ENCODE assay signal across 12 cellular contexts in genomic region chr19:3575260-3575741, GRCh38. TPM values are rescaled to one million over a fixed set of nuclear protein-coding genes. Genes with fewer than 3 reads are reported as not detected.
DNase-seq lines count a peak whose midpoint lies in the region; ATAC-seq and TF ChIP-seq lines count a peak whose summit lies in the region.
"Had no signal": no experiment of that assay in that cellular context is flagged by ENCODE, and none has a peak within 500 bp of the region (broad histone marks: within the 10 kb centered on the region; RNA-seq: fewer than 3 reads in every experiment).

No MANE protein-coding gene starts in this region.

- POLR2A ChIA-PET in Panc1 (lab: Charles Lee): interaction anchor here (0.7 kb wide), 1 partner anchor 168 kb away, joined by 7 read pairs; no protein-coding TSS in a partner anchor

- H3K4me3 ChIP-seq in Panc1 (ENCODE audit: low read depth in 2 of 2, low read length in 2 of 2) (no peak overlapping the region), left lung (no peak overlapping the region)

- H3K27ac ChIP-seq in Panc1 (ENCODE audit: low read length) (no peak overlapping the region), left lung (no peak overlapping the region)
- H3K27ac ChIP-seq: parathyroid adenoma had no signal

- H3K27me3 Mint-ChIP-seq in natural killer cell (ENCODE audit: low read depth in 2 of 2): no peaks in the 10 kb centered on the region
- no peaks in the 10 kb centered on the region for H3K27me3 Mint-ChIP-seq in natural killer cell treated with Interleukin-12 subunit alpha and Interleukin-12 subunit beta and Interleukin-15 and Interleukin-18, amount 100 ng/mL, for 72 hours
- peaks cover 11% of the 10 kb centered on the region for H3K27me3 Mint-ChIP-seq in type B pancreatic cell

- H3K36me3 ChIP-seq in Panc1 (ENCODE audit: control insufficient read depth, insufficient read depth, low read length) (peaks cover 4% of the 10 kb centered on the region; the same call in 1 of the 2 replicates), left lung (peaks cover 0 to 16% of the 10 kb centered on the region in 2 donors)

- TF ChIP-seq CTCF in natural killer cell (IDR thresholded peaks at IDR 0.05) (no peak), Panc1 (IDR thresholded peaks at IDR 0.05) (peak; percentile 75; the same call in 1 of the 2 replicates), type B pancreatic cell (conservative IDR thresholded peaks at IDR 0.05) (peak; percentile 60), left lung (IDR thresholded peaks at IDR 0.05) (no peak)

- BruUV-seq in Panc1 (replicated peaks; lab: Mats Ljungman, UMichigan): no TSS peak

- peak overlapping the region; percentile 40 for H3K4me3 Mint-ChIP-seq in natural killer cell
- no peak overlapping the region for H3K4me3 Mint-ChIP-seq in natural killer cell treated with Interleukin-12 subunit alpha and Interleukin-12 subunit beta and Interleukin-15 and Interleukin-18, amount 100 ng/mL, for 72 hours
- peak overlapping the region; percentile 84 for H3K4me3 Mint-ChIP-seq in type B pancreatic cell

- H3K27me3 ChIP-seq in Panc1 (ENCODE audit: control insufficient read depth, insufficient read depth, low read length) (no peaks in the 10 kb centered on the region), left lung (no peaks in the 10 kb centered on the region)

- H3K9me3 ChIP-seq in Panc1 (ENCODE audit: control insufficient read depth, insufficient read depth, low read depth, low read length) (no peaks in the 10 kb centered on the region), left lung (no peaks in the 10 kb centered on the region)

- H3K4me1 ChIP-seq in Panc1 (ENCODE audit: control insufficient read depth, insufficient read depth, low read length): peaks cover 4% of the 10 kb centered on the region; the same call in 1 of the 2 replicates
- peaks cover 0 to 29% of the 10 kb centered on the region in 2 donors for H3K4me1 ChIP-seq in left lung

- intact Hi-C loops in natural killer cell (cut with micrococcal nuclease): no loop called here
- intact Hi-C loops in Panc1 (cut with micrococcal nuclease; ENCODE audit: unreplicated experiment): no loop called here
- intact Hi-C loops in left lung (cut with DNase I): no loop called here

- CTCF ChIA-PET in Panc1 (lab: Charles Lee): no interaction called here

- H3K36me3 Mint-ChIP-seq in natural killer cell (no peaks in the 10 kb centered on the region), type B pancreatic cell (peaks cover 7% of the 10 kb centered on the region)
- H3K36me3 Mint-ChIP-seq in natural killer cell treated with Interleukin-12 subunit alpha and Interleukin-12 subunit beta and Interleukin-15 and Interleukin-18, amount 100 ng/mL, for 72 hours: no peaks in the 10 kb centered on the region

- peaks cover 7 to 25% of the 10 kb centered on the region in 2 donors for H3K4me1 Mint-ChIP-seq in natural killer cell
- H3K4me1 Mint-ChIP-seq in natural killer cell treated with Interleukin-12 subunit alpha and Interleukin-12 subunit beta and Interleukin-15 and Interleukin-18, amount 100 ng/mL, for 72 hours (ENCODE audit: low read depth in 2 of 2): peaks cover 8 to 18% of the 10 kb centered on the region in 2 donors
- H3K4me1 Mint-ChIP-seq in type B pancreatic cell (ENCODE audit: unreplicated experiment): peaks cover 16% of the 10 kb centered on the region

- H3K9me3 Mint-ChIP-seq in natural killer cell (no peaks in the 10 kb centered on the region), type B pancreatic cell (no peaks in the 10 kb centered on the region)
- no peaks in the 10 kb centered on the region for H3K9me3 Mint-ChIP-seq in natural killer cell treated with Interleukin-12 subunit alpha and Interleukin-12 subunit beta and Interleukin-15 and Interleukin-18, amount 100 ng/mL, for 72 hours
- H3K9me3 Mint-ChIP-seq: T-helper 1 cell treated with Interleukin-12 subunit alpha and Interleukin-12 subunit beta and Interleukin-4 antibody, amounts not matched to agents 30 μg/mL and 1 μg/mL, for 36 hours had no signal

- in situ Hi-C loops in Panc1 (cut with HindIII; ENCODE audit: low pct_unique_long_range_greater_than_20kb, low sequenced_read_pairs): no loop called here

- DNase-seq in natural killer cell (no peak), Panc1 (ENCODE audit: low read depth, low spot score) (no peak), ecto neural progenitor cell (ENCODE audit: low spot score) (peak; percentile 59), type B pancreatic cell (ENCODE audit: extremely low spot score, unreplicated experiment) (no peak), NCI-H2107 (lab: John Stamatoyannopoulos, UW) (no peak), left lung (no peak)
- no peak for DNase-seq in natural killer cell treated with Interleukin-12 subunit alpha and Interleukin-12 subunit beta and Interleukin-15 and Interleukin-18, amount 100 ng/mL, for 72 hours (ENCODE audit: low spot score)
- DNase-seq: effector memory CD4-positive, alpha-beta T cell had no signal

- ATAC-seq in natural killer cell (no peak), Panc1 (no peak), left lung (no peak), HG03196 (IDR thresholded peaks at IDR 0.05; ENCODE audit: unreplicated experiment) (no peak)
- ATAC-seq in natural killer cell treated with Interleukin-12 subunit alpha and Interleukin-12 subunit beta and Interleukin-15 and Interleukin-18, amount 100 ng/mL, for 72 hours: no peak

- H3K27ac Mint-ChIP-seq in natural killer cell (no peak overlapping the region), type B pancreatic cell (no peak overlapping the region)
- H3K27ac Mint-ChIP-seq in natural killer cell treated with Interleukin-12 subunit alpha and Interleukin-12 subunit beta and Interleukin-15 and Interleukin-18, amount 100 ng/mL, for 72 hours: no peak overlapping the region
- H3K27ac Mint-ChIP-seq: T-helper 1 cell treated with Interleukin-12 subunit alpha and Interleukin-12 subunit beta and Interleukin-4 antibody, amounts not matched to agents 30 μg/mL and 1 μg/mL, for 36 hours had no signal

RNA-seq across cellular contexts. Expression of gene HMG20B, which starts 2.6 kb away (rescaled TPM):
- total RNA-seq in natural killer cell (10 to 100 TPM; 45.8 to 57.5 (median 52.1) TPM), Panc1 (2021; ENCODE audit: unreplicated experiment) (74.7 TPM), type B pancreatic cell (ENCODE audit: low replicate concordance) (60.1 and 78.3 TPM in 2 replicates), left lung (10 to 100 TPM; 50.9 to 74.8 TPM)
- total RNA-seq in natural killer cell treated with Interleukin-12 subunit alpha and Interleukin-12 subunit beta and Interleukin-15 and Interleukin-18, amount 100 ng/mL, for 72 hours: 10 to 100 TPM; 38.2 to 48.0 TPM
- polyA plus RNA-seq in Panc1 (2012; ENCODE audit: insufficient read length): 113 TPM

RNA-seq across cellular contexts. Expression of gene GIPC3, which starts 10.0 kb away (rescaled TPM):
- under 1 TPM; 0.28 to 0.66 (median 0.56) TPM for total RNA-seq in natural killer cell
- under 1 TPM; 0.25 to 0.40 TPM for total RNA-seq in natural killer cell treated with Interleukin-12 subunit alpha and Interleukin-12 subunit beta and Interleukin-15 and Interleukin-18, amount 100 ng/mL, for 72 hours
- 0.92 TPM for total RNA-seq in Panc1 (2021; ENCODE audit: unreplicated experiment)
- 1.3 TPM for polyA plus RNA-seq in Panc1 (2012; ENCODE audit: insufficient read length)
- 0.07 TPM in 1 of 2 replicates, not detected in the other for total RNA-seq in type B pancreatic cell (ENCODE audit: low replicate concordance)
- total RNA-seq in left lung: 1 to 10 TPM; 3.1 TPM

RNA-seq across cellular contexts. Expression of gene MFSD12, which starts 17.9 kb away (rescaled TPM):
- 10 to 100 TPM; 29.8 to 34.5 (median 33.6) TPM for total RNA-seq in natural killer cell
- total RNA-seq in natural killer cell treated with Interleukin-12 subunit alpha and Interleukin-12 subunit beta and Interleukin-15 and Interleukin-18, amount 100 ng/mL, for 72 hours: 10 to 100 TPM; 72.2 to 73.1 TPM
- 98.8 TPM for total RNA-seq in Panc1 (2021; ENCODE audit: unreplicated experiment)
- polyA plus RNA-seq in Panc1 (2012; ENCODE audit: insufficient read length): 140 TPM
- 74.1 and 80.9 TPM in 2 replicates for total RNA-seq in type B pancreatic cell (ENCODE audit: low replicate concordance)
- total RNA-seq in left lung: 10 to 100 TPM; 61.7 to 90.2 TPM

RNA-seq across cellular contexts. Expression of gene TBXA2R, which starts 31.4 kb away (rescaled TPM):
- total RNA-seq in natural killer cell (1 to 10 TPM; 1.4 to 2.1 (median 2.1) TPM), Panc1 (2021; ENCODE audit: unreplicated experiment) (5.2 TPM), type B pancreatic cell (ENCODE audit: low replicate concordance) (not detected in 2 replicates), left lung (1 to 10 TPM; 5.3 to 7.9 TPM)
- under 1 TPM in 1 of 2 donors, not detected in 1; 0.28 TPM for total RNA-seq in natural killer cell treated with Interleukin-12 subunit alpha and Interleukin-12 subunit beta and Interleukin-15 and Interleukin-18, amount 100 ng/mL, for 72 hours
- 7.1 TPM for polyA plus RNA-seq in Panc1 (2012; ENCODE audit: insufficient read length)

RNA-seq across cellular contexts. Expression of gene TEKTIP1, which starts 36.3 kb away (rescaled TPM):
- total RNA-seq in natural killer cell (10 to 100 TPM in 1 of 3 donors, 1 to 10 TPM in 2; 5.9 to 11.6 (median 6.4) TPM), Panc1 (2021; ENCODE audit: unreplicated experiment) (not detected), type B pancreatic cell (ENCODE audit: low replicate concordance) (1.3 and 3.4 TPM in 2 replicates), left lung (1 to 10 TPM; 2.8 to 3.2 TPM)
- total RNA-seq in natural killer cell treated with Interleukin-12 subunit alpha and Interleukin-12 subunit beta and Interleukin-15 and Interleukin-18, amount 100 ng/mL, for 72 hours: 1 to 10 TPM; 3.3 to 4.4 TPM
- 8.4 TPM for polyA plus RNA-seq in Panc1 (2012; ENCODE audit: insufficient read length)
- total RNA-seq: temporal lobe had no signal

Comparison
In these comparisons a context has a peak if more than half of its experiments do, and no peak if none do; other contexts are left out.
1. CTCF ChIP-seq: peak in Panc1 (single experiment) and type B pancreatic cell (single experiment); none in natural killer cell (single experiment) and left lung (0 of 2).